Comparison of ENCODE assay signal across 8 cellular contexts in the genomic region with DNA sequence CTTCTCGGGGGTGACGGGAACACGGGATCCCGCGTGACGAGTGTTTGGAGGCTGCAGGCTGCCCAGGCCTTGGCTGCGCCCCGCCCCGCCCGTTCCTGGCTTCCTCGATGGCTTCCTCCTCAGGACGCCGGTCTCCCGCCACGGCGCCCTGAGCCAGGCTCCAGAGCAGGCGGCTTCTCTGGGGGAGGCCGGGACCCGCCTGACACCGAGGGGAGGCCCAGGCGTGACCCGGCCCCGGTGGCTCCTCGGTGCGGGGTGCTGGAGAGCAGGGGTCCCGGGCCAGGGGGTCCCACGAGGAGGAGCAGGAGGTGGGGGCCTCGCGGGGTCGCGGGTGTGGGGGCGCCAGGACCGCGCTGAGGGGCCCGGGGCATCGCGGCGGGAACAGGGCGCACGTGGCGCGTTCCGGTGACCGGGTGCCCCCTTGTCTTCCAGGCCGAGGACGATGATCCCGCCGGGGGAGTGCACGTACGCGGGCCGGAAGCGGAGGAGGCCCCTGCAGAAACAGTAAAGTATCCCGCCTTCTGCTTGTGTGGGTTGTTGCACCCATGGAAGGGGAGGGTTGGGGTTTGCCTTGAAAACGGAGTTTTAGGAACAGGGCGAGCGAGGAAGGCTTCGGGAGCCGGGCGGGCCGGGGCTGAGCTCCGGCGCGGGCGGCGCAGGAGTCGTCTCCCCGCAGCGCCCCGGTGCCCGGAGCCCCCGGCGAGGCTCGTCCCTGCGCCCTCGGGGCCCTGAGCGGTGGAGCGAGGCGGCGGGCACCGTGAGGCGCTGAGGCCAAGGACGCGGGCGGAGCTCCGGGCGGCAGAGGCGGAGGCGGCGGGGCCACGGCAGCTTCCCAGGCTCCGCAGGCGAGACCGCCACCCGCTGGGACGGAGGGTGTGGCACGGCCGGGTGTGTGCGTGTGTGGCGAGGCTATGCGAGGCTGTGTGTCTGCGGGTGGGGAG. TPM values are rescaled to one million over a fixed set of nuclear protein-coding genes. Genes with fewer than 3 reads are reported as not detected.
DNase-seq lines count a peak whose midpoint lies in the region; ATAC-seq, FAIRE-seq and TF ChIP-seq lines count a peak whose summit lies in the region.

No MANE protein-coding gene starts in this region.

- H3K27me3 ChIP-seq in ectodermal cell (ENCODE audit: control insufficient read depth, insufficient read depth, low read length, poor library complexity, severe bottlenecking), result peaks cover 31% of the 10 kb centered on the region
- H3K27me3 ChIP-seq in suprapubic skin, result peaks cover 14% of the 10 kb centered on the region

- H3K4me3 ChIP-seq in ectodermal cell (ENCODE audit: insufficient read depth, low read depth, low read length), result peak overlapping the region; percentile 14
- peak overlapping the region; percentile 23 for H3K4me3 ChIP-seq in mesodermal cell (ENCODE audit: extremely low read depth, insufficient read depth, low read length, poor library complexity, severe bottlenecking)
- peak overlapping the region; percentile 53 for H3K4me3 ChIP-seq in suprapubic skin

- H3K36me3 ChIP-seq in ectodermal cell (ENCODE audit: control insufficient read depth, insufficient read depth, low read length) (no peaks in the 10 kb centered on the region), mesodermal cell (ENCODE audit: control insufficient read depth, insufficient read depth, low read length) (no peaks in the 10 kb centered on the region), suprapubic skin (no peaks in the 10 kb centered on the region)

- TF ChIP-seq CTCF in suprapubic skin (IDR thresholded peaks at IDR 0.05), result no peak

- no peak for FAIRE-seq in GM12891 (lab: Jason Lieb, UNC)

- WGBS in ectodermal cell, 2 experiments, result 35% methylated on average over 102 of the region's 102 CpGs
- 33 to 44% methylated on average over 79 to 85 of the region's 102 CpGs for WGBS in mesodermal cell (ENCODE audit: insufficient coverage in 2 of 2), 2 experiments
- 80% methylated on average over 19 of the region's 102 CpGs for WGBS in suprapubic skin

- ATAC-seq in HG03108 (IDR thresholded peaks at IDR 0.05; ENCODE audit: unreplicated experiment) (peak; percentile 41), GM18519 (IDR thresholded peaks at IDR 0.05; ENCODE audit: low FRiP score, unreplicated experiment) (no peak)

- DNase-seq in GM12891 (ENCODE audit: insufficient read length, low spot score) (peak; percentile 72), suprapubic skin (ENCODE audit: low spot score in 2 of 2) (no peak), substantia nigra (lab: John Stamatoyannopoulos, UW) (no peak)
- peak; percentile 52 for DNase-seq in activated CD4-positive, CD25-positive, alpha-beta regulatory T cell treated with anti-CD3 and anti-CD28 coated beads, Interleukin-2, amount 50 U/mL, for 72 hours

- H3K27ac ChIP-seq in ectodermal cell (ENCODE audit: insufficient read depth, low read depth, low read length, poor library complexity, severe bottlenecking), result no peak overlapping the region
- no peak overlapping the region for H3K27ac ChIP-seq in mesodermal cell (ENCODE audit: low read depth, low read length, severe bottlenecking)
- H3K27ac ChIP-seq in suprapubic skin, result no peak overlapping the region
- no peak overlapping the region for H3K27ac ChIP-seq in substantia nigra (ENCODE audit: low read depth, low read length, poor library complexity, severe bottlenecking)

- TF ChIP-seq POLR2A in GM12891 (IDR thresholded peaks at IDR 0.05; ENCODE audit: low read depth, low read length) (no peak), suprapubic skin (IDR thresholded peaks at IDR 0.05) (no peak)

- no peaks in the 10 kb centered on the region for H3K4me1 ChIP-seq in ectodermal cell (ENCODE audit: control insufficient read depth, insufficient read depth, low read length)
- H3K4me1 ChIP-seq in mesodermal cell (ENCODE audit: control insufficient read depth, insufficient read depth, low read length, poor library complexity, severe bottlenecking), result peaks cover 4% of the 10 kb centered on the region
- H3K4me1 ChIP-seq in suprapubic skin, result peaks cover 8% of the 10 kb centered on the region

- TF ChIP-seq EP300 in suprapubic skin (IDR thresholded peaks at IDR 0.05), result no peak

- H3K9me3 ChIP-seq in ectodermal cell (ENCODE audit: control insufficient read depth, low read length) (no peaks in the 10 kb centered on the region), mesodermal cell (ENCODE audit: control insufficient read depth, low read length) (no peaks in the 10 kb centered on the region), suprapubic skin (no peaks in the 10 kb centered on the region)

TF ChIP-seq in GM12891, 5 proteins besides CTCF, POLR2A, EP300 and RAD21:
- TF ChIP-seq SPI1 (IDR thresholded peaks at IDR 0.05; ENCODE audit: low read depth, low read length), result no peak
- peak; percentile 63; the same call in 1 of the 2 replicates for TF ChIP-seq TAF1 (IDR thresholded peaks at IDR 0.05; ENCODE audit: low read depth, low read length)
- peak; percentile 34; the same call in 1 of the 2 replicates for TF ChIP-seq POLR2AphosphoS5 (IDR thresholded peaks at IDR 0.05; ENCODE audit: low read depth, low read length)
- TF ChIP-seq PAX5 (IDR thresholded peaks at IDR 0.05; ENCODE audit: insufficient read depth, low read length, severe bottlenecking), result peak; percentile 78
- TF ChIP-seq POU2F2 (IDR thresholded peaks at IDR 0.05; ENCODE audit: low read depth, low read length), result 0 out of 2 replicates have a peak, but pooled peaks have one; percentile 8

RNA-seq across cellular contexts. Expression of gene AHRR, which starts 22.2 kb away (rescaled TPM):
- polyA plus RNA-seq in GM12891 (2012; ENCODE audit: low read depth, missing spikeins), result 33.3 TPM
- 1.4 TPM for polyA plus RNA-seq in ectodermal cell (2013, experiment 1 of 4)
- polyA plus RNA-seq in ectodermal cell (2013, experiment 2 of 4), result 0.85 TPM
- polyA plus RNA-seq in ectodermal cell (2013, experiment 3 of 4), result 1.3 TPM
- 0.73 TPM for polyA plus RNA-seq in ectodermal cell (2013, experiment 4 of 4)
- polyA plus RNA-seq in mesodermal cell (2013, experiment 1 of 2), result 1.7 TPM
- polyA plus RNA-seq in mesodermal cell (2013, experiment 2 of 2), result 1.6 TPM
- 10 to 100 TPM in 1 of 4 donors, 1 to 10 TPM in 3; 3.0 to 10.7 (median 4.2) TPM for total RNA-seq in suprapubic skin

Comparison
In these comparisons a context has a peak if more than half of its experiments do, and no peak if none do; other contexts are left out.
1. DNase-seq: peak in GM12891 (single experiment) and activated CD4-positive, CD25-positive, alpha-beta regulatory T cell treated with anti-CD3 and anti-CD28 coated beads, Interleukin-2, amount 50 U/mL, for 72 hours (single experiment); none in suprapubic skin (0 of 2) and substantia nigra (0 of 49).
2. Peak in every context shown above with its lines, with median percentiles within 50 percentile points of each other: H3K4me3 ChIP-seq.